ENCODE assay signal across 15 cellular contexts in genomic region chr4:13461511-13461910, GRCh38. TPM values are rescaled to one million over a fixed set of nuclear protein-coding genes. Genes with fewer than 3 reads are reported as not detected.
A peak's percentile ranks its signal among the peaks of the same experiment; 100 is the strongest.
DNase-seq lines count a peak whose midpoint lies in the region; TF ChIP-seq lines count a peak whose summit lies in the region.
"Had no signal": no experiment of that assay in that cellular context is flagged by ENCODE, and none has a peak within 500 bp of the region (broad histone marks: within the 10 kb centered on the region; RNA-seq: fewer than 3 reads in every experiment).

No MANE protein-coding gene starts in this region.

- WGBS in mesenchymal stem cell: 94% methylated on average over 2 of the region's 4 CpGs
- 62 to 65% (median 63%) methylated on average over 4 of the region's 4 CpGs for WGBS in ovary, 3 donors

- H3K9me3 ChIP-seq in mesenchymal stem cell (ENCODE audit: control insufficient read depth, low read length) (no peaks in the 10 kb centered on the region), ovary (no peaks in the 10 kb centered on the region)
- H3K9me3 ChIP-seq: Caco-2 had no signal

- no peak overlapping the region for H2BK120ac ChIP-seq in mesenchymal stem cell (ENCODE audit: low read depth, low read length)

- no peaks in the 10 kb centered on the region for H3K27me3 ChIP-seq in mesenchymal stem cell (ENCODE audit: control insufficient read depth in 1 of 2, insufficient read depth in 1 of 2, low read length in 2 of 2)
- H3K27me3 ChIP-seq in ovary: no peaks in the 10 kb centered on the region

- no peak for TF ChIP-seq CTCF in ovary (IDR thresholded peaks at IDR 0.05)

- H3K9ac ChIP-seq in mesenchymal stem cell (ENCODE audit: low read length): no peak overlapping the region

- H3K4me3 ChIP-seq in mesenchymal stem cell (ENCODE audit: insufficient read depth in 1 of 2, low read depth in 1 of 2, low read length in 2 of 2) (no peak overlapping the region), ovary (no peak overlapping the region)
- H3K4me3 ChIP-seq: A549 had no signal

- no peak overlapping the region for H3K18ac ChIP-seq in mesenchymal stem cell (ENCODE audit: low read depth in 1 of 2, low read length in 2 of 2)

- no peak for TF ChIP-seq EP300 in ovary (IDR thresholded peaks at IDR 0.05)

- H2BK12ac ChIP-seq in mesenchymal stem cell (ENCODE audit: low read length in 2 of 2): no peak overlapping the region

- no peak overlapping the region for H2BK15ac ChIP-seq in mesenchymal stem cell (ENCODE audit: low read depth, poor library complexity, severe bottlenecking)

- no peak overlapping the region for H4K91ac ChIP-seq in mesenchymal stem cell (ENCODE audit: low read length)

- H3K23ac ChIP-seq in mesenchymal stem cell (ENCODE audit: low read length in 2 of 2): no peak overlapping the region

- H3K27ac ChIP-seq in mesenchymal stem cell (ENCODE audit: low read length, poor library complexity, severe bottlenecking): no peak overlapping the region
- no peak overlapping the region for H3K27ac ChIP-seq in ovary
- H3K27ac ChIP-seq: 22Rv1, A549, C4-2B had no signal

- no peak overlapping the region for H2AK5ac ChIP-seq in mesenchymal stem cell (ENCODE audit: low read length, severe bottlenecking)

- H2BK5ac ChIP-seq in mesenchymal stem cell (ENCODE audit: low read depth, low read length, poor library complexity, severe bottlenecking): no peak overlapping the region

- no peak for TF ChIP-seq POLR2A in ovary (IDR thresholded peaks at IDR 0.05)

- intact Hi-C loops in ovary (cut with DNase I): loop anchor here in 1 of 4 donors (10.0 kb wide), 1 partner anchor 923 kb away; no protein-coding TSS in a partner anchor

- H3K4me1 ChIP-seq in mesenchymal stem cell (ENCODE audit: control insufficient read depth, insufficient read depth, low read depth, low read length) (no peaks in the 10 kb centered on the region), ovary (ENCODE audit: insufficient read depth) (no peaks in the 10 kb centered on the region)
- H3K4me1 ChIP-seq: A549, Caco-2 had no signal

- no peak overlapping the region for H2AFZ ChIP-seq in mesenchymal stem cell (ENCODE audit: low read depth, low read length)

- H4K8ac ChIP-seq in mesenchymal stem cell (ENCODE audit: low read length): no peak overlapping the region

- H3K36me3 ChIP-seq in mesenchymal stem cell (ENCODE audit: control insufficient read depth in 1 of 2, insufficient read depth in 2 of 2, low read depth in 1 of 2, low read length in 2 of 2) (peaks cover 0 to 17% of the 10 kb centered on the region in 2 experiments), ovary (no peaks in the 10 kb centered on the region)

- DNase-seq in EH (ENCODE audit: low read depth) (peak; percentile 9), astrocyte of the hippocampus (ENCODE audit: low read depth, low spot score) (peak; percentile 23), fibroblast of peridontal ligament (ENCODE audit: extremely low read depth) (peak; percentile 2), mesenchymal stem cell (peak; percentile 16), islet precursor cell (no peak), germinal center (ENCODE audit: low spot score) (no peak), ovary (no peak)
- DNase-seq: AML-193; Caco-2; CD4-positive, alpha-beta T cell; GDM1; H9 had no signal

- no peak overlapping the region for H3K4me2 ChIP-seq in mesenchymal stem cell (ENCODE audit: low read length, poor library complexity, severe bottlenecking)
- H3K4me2 ChIP-seq: A549 had no signal

- H3K79me1 ChIP-seq in mesenchymal stem cell (replicated peaks; ENCODE audit: low read length, poor library complexity, severe bottlenecking): peaks cover 13% of the 10 kb centered on the region

- H3K14ac ChIP-seq in mesenchymal stem cell (ENCODE audit: low read length in 2 of 2): no peak overlapping the region

- no peak overlapping the region for H3K4ac ChIP-seq in mesenchymal stem cell (ENCODE audit: low read depth in 1 of 2, low read length in 2 of 2)

RNA-seq across cellular contexts. Expression of gene RAB28, which starts 22.6 kb away (rescaled TPM):
- polyA plus RNA-seq in mesenchymal stem cell (2013, experiment 1 of 2): 20.5 TPM
- polyA plus RNA-seq in mesenchymal stem cell (2013, experiment 2 of 2): 21.7 TPM
- 10 to 100 TPM; 18.5 to 24.2 (median 20.0) TPM for total RNA-seq in ovary
- 10 to 100 TPM; 17.4 to 20.2 TPM for polyA plus RNA-seq in ovary

Comparison
In these comparisons a context has a peak if more than half of its experiments do, and no peak if none do; other contexts are left out.
1. DNase-seq: peak in EH (single experiment), astrocyte of the hippocampus (single experiment), fibroblast of peridontal ligament (single experiment) and mesenchymal stem cell (single experiment); none in islet precursor cell (single experiment), germinal center (single experiment) and ovary (0 of 5).